ENCODE assay signal across 17 cellular contexts in the genomic region with DNA sequence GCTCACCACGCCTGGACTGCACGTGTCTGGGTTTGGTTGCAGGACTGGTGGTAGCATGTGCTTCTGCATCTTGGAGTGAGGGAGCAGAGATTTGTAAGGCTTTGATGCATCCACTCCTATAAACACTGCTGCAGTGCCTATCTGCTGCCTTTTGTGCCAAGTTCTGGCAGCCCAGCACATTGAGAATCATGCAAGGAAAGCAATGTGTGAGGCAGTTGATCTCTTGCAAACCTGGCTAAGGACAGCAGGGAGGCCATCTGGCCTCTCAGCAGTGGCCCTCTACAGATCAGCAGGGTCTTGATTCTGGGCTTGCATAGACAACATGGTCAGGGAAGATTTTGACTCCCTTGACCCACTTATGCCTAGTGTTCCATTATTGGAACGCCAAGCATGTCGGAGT.
A peak's percentile ranks its signal among the peaks of the same experiment; 100 is the strongest.
DNase-seq lines count a peak whose midpoint lies in the region; TF ChIP-seq lines count a peak whose summit lies in the region.
"Had no signal": no experiment of that assay in that cellular context is flagged by ENCODE, and none has a peak within 500 bp of the region (broad histone marks: within the 10 kb centered on the region; RNA-seq: fewer than 3 reads in every experiment).

No MANE protein-coding gene starts in this region.

- CTCF ChIA-PET in RWPE1 (lab: Yijun Ruan, JAX): interaction anchor here (3.5 kb wide), 1 partner anchor 18 kb away, joined by 12 read pairs; no protein-coding TSS in a partner anchor

- no peak for TF ChIP-seq CTCF in RWPE1 (conservative IDR thresholded peaks at IDR 0.05; ENCODE audit: low read depth)

- DNase-seq in DMS 273 (lab: John Stamatoyannopoulos, UW; ENCODE audit: unreplicated experiment) (peak; percentile 54), DMS 273 treated with DMSO at 0.1 percent for 48 hours (lab: John Stamatoyannopoulos, UW) (no peak), cerebellar nuclear complex (lab: John Stamatoyannopoulos, UW) (peak; percentile 92 to 95), RWPE1 (ENCODE audit: low spot score) (no peak), LoVo (ENCODE audit: low spot score) (no peak)
- DNase-seq: Caco-2; CD4-positive, CD25-positive, alpha-beta regulatory T cell; CD8-positive, alpha-beta T cell; DMS53; DMS79 treated with DMSO at 0.1 percent for 48 hours; GM23248; H7; HCEC 1CT had no signal

- H3K27ac ChIP-seq in temporal lobe (ENCODE audit: low read depth, low read length): peak overlapping the region; percentile 52
- H3K27ac ChIP-seq in RWPE1: no peak overlapping the region
- H3K27ac ChIP-seq: 22Rv1, BLaER1, C4-2B, GM23248 had no signal

- POLR2A ChIA-PET in RWPE1 (lab: Yijun Ruan, JAX; ENCODE audit: low non-redundant PET): no interaction called here

Comparison
In these comparisons a context has a peak if more than half of its experiments do, and no peak if none do; other contexts are left out.
1. DNase-seq: peak in DMS 273 (single experiment) and cerebellar nuclear complex (2 of 2); none in DMS 273 treated with DMSO at 0.1 percent for 48 hours (single experiment), RWPE1 (single experiment) and LoVo (single experiment).